In the genomic region with DNA sequence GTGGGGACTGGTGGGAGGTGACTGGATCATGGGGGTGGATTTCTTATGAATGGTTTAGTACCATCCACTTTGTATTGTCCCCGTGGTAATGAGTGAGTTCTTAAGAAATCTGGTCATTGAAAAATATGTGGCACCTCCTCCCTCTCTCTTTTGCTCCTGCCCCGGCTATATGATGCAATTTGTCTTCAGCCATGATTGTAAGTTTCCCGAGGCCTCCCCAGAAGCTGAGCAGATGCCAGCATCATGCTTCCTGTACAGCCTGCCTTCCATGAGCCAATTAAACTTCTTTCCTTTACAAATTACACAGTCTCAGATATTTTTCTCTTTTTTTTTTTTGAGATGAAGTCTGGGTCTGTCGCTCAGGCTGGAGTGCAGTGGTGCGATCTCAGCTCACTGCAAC, we compare ENCODE assay signal across 1 cellular context.
TF ChIP-seq lines count a peak whose summit lies in the region.

No MANE protein-coding gene starts in this region.

TF ChIP-seq in K562, 482 proteins besides CTCF, POLR2A, EP300 and RAD21 (continued from another document):
- TF ChIP-seq, protein P1, sequence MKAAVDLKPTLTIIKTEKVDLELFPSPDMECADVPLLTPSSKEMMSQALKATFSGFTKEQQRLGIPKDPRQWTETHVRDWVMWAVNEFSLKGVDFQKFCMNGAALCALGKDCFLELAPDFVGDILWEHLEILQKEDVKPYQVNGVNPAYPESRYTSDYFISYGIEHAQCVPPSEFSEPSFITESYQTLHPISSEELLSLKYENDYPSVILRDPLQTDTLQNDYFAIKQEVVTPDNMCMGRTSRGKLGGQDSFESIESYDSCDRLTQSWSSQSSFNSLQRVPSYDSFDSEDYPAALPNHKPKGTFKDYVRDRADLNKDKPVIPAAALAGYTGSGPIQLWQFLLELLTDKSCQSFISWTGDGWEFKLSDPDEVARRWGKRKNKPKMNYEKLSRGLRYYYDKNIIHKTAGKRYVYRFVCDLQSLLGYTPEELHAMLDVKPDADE (conservative IDR thresholded peaks at IDR 0.05; ENCODE audit: control insufficient read depth, low read depth, low read length), result no peak
- no peak for TF ChIP-seq ELF4 (CRISPR knock-in tag; IDR thresholded peaks at IDR 0.05)
- TF ChIP-seq FOXK1 (CRISPR knock-in tag; IDR thresholded peaks at IDR 0.05; ENCODE audit: borderline replicate concordance), result no peak
- TF ChIP-seq ZNF592 (IDR thresholded peaks at IDR 0.05), result no peak
- no peak for TF ChIP-seq SIX5 (IDR thresholded peaks at IDR 0.05; ENCODE audit: borderline replicate concordance in 1 of 2, insufficient read depth in 1 of 2, low read depth in 1 of 2, low read length in 2 of 2)
- TF ChIP-seq EWSR1 (IDR thresholded peaks at IDR 0.05; ENCODE audit: borderline replicate concordance, low read depth, partially characterized antibody), result no peak
- no peak for TF ChIP-seq STAT5B (CRISPR knock-in tag; IDR thresholded peaks at IDR 0.05)
- TF ChIP-seq POLR2G (IDR thresholded peaks at IDR 0.05; ENCODE audit: low read depth, low read length), result no peak
- TF ChIP-seq CEBPG (CRISPR knock-in tag; IDR thresholded peaks at IDR 0.05), result peak; percentile 66; the same call in 1 of the 2 replicates
- peak; percentile 41 to 52; a peak in 2 of 4 replicates for TF ChIP-seq CEBPG (tag; conservative IDR thresholded peaks at IDR 0.05 in 1 of 2, IDR thresholded peaks at IDR 0.05 in 1 of 2)
- TF ChIP-seq, protein P2, sequence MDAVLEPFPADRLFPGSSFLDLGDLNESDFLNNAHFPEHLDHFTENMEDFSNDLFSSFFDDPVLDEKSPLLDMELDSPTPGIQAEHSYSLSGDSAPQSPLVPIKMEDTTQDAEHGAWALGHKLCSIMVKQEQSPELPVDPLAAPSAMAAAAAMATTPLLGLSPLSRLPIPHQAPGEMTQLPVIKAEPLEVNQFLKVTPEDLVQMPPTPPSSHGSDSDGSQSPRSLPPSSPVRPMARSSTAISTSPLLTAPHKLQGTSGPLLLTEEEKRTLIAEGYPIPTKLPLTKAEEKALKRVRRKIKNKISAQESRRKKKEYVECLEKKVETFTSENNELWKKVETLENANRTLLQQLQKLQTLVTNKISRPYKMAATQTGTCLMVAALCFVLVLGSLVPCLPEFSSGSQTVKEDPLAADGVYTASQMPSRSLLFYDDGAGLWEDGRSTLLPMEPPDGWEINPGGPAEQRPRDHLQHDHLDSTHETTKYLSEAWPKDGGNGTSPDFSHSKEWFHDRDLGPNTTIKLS (IDR thresholded peaks at IDR 0.05; ENCODE audit: borderline replicate concordance, low read depth), result no peak
- TF ChIP-seq, protein P3, sequence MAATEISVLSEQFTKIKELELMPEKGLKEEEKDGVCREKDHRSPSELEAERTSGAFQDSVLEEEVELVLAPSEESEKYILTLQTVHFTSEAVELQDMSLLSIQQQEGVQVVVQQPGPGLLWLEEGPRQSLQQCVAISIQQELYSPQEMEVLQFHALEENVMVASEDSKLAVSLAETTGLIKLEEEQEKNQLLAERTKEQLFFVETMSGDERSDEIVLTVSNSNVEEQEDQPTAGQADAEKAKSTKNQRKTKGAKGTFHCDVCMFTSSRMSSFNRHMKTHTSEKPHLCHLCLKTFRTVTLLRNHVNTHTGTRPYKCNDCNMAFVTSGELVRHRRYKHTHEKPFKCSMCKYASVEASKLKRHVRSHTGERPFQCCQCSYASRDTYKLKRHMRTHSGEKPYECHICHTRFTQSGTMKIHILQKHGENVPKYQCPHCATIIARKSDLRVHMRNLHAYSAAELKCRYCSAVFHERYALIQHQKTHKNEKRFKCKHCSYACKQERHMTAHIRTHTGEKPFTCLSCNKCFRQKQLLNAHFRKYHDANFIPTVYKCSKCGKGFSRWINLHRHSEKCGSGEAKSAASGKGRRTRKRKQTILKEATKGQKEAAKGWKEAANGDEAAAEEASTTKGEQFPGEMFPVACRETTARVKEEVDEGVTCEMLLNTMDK (IDR thresholded peaks at IDR 0.05; ENCODE audit: borderline replicate concordance, insufficient read depth, low read depth, low read length, poor library complexity, severe bottlenecking), result no peak
- TF ChIP-seq ZNF324 (CRISPR knock-in tag; IDR thresholded peaks at IDR 0.05), result no peak
- TF ChIP-seq, protein P4, sequence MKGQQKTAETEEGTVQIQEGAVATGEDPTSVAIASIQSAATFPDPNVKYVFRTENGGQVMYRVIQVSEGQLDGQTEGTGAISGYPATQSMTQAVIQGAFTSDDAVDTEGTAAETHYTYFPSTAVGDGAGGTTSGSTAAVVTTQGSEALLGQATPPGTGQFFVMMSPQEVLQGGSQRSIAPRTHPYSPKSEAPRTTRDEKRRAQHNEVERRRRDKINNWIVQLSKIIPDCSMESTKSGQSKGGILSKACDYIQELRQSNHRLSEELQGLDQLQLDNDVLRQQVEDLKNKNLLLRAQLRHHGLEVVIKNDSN (CRISPR knock-in tag; IDR thresholded peaks at IDR 0.05), result no peak
- no peak for TF ChIP-seq ZNF586 (CRISPR knock-in tag; conservative IDR thresholded peaks at IDR 0.05)
